1 cellular context compared by ENCODE assay signal in the genomic region with DNA sequence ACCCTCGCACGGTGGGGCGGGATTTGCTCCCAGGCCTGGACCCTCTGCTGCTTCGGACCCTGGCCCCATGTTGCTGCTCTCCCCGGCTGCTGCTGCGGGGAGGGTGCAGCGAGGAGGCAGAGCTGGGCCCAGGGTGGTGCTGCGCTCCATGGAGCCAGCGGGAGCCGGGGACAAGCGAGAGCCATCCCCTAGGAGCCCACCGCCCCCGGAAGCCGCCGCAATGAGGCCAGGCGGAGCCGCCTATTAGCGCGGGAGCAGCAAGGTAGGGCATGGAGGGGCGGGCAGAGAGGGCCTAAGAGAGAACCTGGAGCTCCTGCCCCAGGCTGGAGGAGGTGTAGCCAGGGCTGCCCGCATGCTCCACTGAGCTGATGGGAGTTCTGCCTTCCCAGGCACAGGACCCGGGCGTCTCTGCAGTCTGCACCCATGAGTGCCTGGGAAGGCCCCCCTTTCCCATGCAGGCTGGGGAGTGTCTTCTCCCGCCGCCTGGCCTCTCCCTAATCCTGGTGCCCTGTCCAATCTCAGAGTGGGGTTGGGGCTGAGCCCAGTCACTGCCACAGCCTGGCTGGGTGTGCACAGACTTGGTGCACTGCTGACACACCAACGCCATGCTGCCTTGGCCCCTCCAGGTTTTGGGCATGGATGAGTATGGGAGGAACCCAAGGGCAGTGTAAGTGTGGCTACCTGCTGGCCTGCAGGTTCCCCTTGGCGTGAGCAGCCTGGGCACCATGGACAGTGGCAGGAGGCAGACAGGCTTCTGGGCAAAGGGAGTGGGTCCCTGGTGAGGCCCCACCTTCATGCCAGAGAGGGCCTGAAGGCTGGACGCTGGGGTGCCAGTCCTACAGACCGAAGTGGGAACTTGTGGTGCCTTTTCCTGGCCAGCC.
A peak's percentile ranks its signal among the peaks of the same experiment; 100 is the strongest.
TF ChIP-seq lines count a peak whose summit lies in the region.

No MANE protein-coding gene starts in this region.

TF ChIP-seq in GM12878, 131 proteins besides CTCF, POLR2A, EP300 and RAD21 (continued from another document):
- TF ChIP-seq, protein P1, sequence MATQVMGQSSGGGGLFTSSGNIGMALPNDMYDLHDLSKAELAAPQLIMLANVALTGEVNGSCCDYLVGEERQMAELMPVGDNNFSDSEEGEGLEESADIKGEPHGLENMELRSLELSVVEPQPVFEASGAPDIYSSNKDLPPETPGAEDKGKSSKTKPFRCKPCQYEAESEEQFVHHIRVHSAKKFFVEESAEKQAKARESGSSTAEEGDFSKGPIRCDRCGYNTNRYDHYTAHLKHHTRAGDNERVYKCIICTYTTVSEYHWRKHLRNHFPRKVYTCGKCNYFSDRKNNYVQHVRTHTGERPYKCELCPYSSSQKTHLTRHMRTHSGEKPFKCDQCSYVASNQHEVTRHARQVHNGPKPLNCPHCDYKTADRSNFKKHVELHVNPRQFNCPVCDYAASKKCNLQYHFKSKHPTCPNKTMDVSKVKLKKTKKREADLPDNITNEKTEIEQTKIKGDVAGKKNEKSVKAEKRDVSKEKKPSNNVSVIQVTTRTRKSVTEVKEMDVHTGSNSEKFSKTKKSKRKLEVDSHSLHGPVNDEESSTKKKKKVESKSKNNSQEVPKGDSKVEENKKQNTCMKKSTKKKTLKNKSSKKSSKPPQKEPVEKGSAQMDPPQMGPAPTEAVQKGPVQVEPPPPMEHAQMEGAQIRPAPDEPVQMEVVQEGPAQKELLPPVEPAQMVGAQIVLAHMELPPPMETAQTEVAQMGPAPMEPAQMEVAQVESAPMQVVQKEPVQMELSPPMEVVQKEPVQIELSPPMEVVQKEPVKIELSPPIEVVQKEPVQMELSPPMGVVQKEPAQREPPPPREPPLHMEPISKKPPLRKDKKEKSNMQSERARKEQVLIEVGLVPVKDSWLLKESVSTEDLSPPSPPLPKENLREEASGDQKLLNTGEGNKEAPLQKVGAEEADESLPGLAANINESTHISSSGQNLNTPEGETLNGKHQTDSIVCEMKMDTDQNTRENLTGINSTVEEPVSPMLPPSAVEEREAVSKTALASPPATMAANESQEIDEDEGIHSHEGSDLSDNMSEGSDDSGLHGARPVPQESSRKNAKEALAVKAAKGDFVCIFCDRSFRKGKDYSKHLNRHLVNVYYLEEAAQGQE (IDR thresholded peaks at IDR 0.05; ENCODE audit: low read depth, low read length), result 0 out of 2 replicates have a peak, but pooled peaks have one; percentile 24
